In genomic region chr1:147242449-147243227, GRCh38 we compare ENCODE assay signal across 8 cellular contexts. TPM values are rescaled to one million over a fixed set of nuclear protein-coding genes. Genes with fewer than 3 reads are reported as not detected.
DNase-seq lines count a peak whose midpoint lies in the region; ATAC-seq, FAIRE-seq and TF ChIP-seq lines count a peak whose summit lies in the region.

TSS of gene CHD1L (plus strand) at chr1:147242684. CDS start at chr1:147242704, 20 bp downstream.

- no peak for FAIRE-seq in kidney (lab: Jason Lieb, UNC)

- peak within 1 kb of the TSS; percentile 72 to 85 for H3K9ac ChIP-seq in kidney (ENCODE audit: low read length in 2 of 2)

- DNase-seq in AG20443 (ENCODE audit: low spot score) (peak; percentile 97), NCI-H446 (lab: John Stamatoyannopoulos, UW) (peak; percentile 82 to 98), cerebellar cortex (ENCODE audit: low spot score) (peak; percentile 94), kidney (peak; percentile 98)
- DNase-seq in stimulated activated CD4-positive, alpha-beta T cell treated with anti-CD3 and anti-CD28 coated beads, Interleukin-15, amount 100 ng/mL, for 24 hours, result peak; percentile 96

- H3K4me1 ChIP-seq in kidney (ENCODE audit: control insufficient read depth in 1 of 2, insufficient read depth in 1 of 2, low read depth in 1 of 2, low read length in 2 of 2), result peaks cover 0 to 12% of the 10 kb centered on the region in 2 donors

- H3K27ac ChIP-seq in kidney (ENCODE audit: low read depth in 2 of 2, low read length in 2 of 2), result peak within 1 kb of the TSS; percentile 75 to 89

- H3K36me3 ChIP-seq in kidney (ENCODE audit: control insufficient read depth in 1 of 2, insufficient read depth in 2 of 2, low read length in 2 of 2), result no peaks in the 10 kb centered on the region

- ATAC-seq in GM19035 (IDR thresholded peaks at IDR 0.05; ENCODE audit: unreplicated experiment) (peak; percentile 83), HG03354 (IDR thresholded peaks at IDR 0.05; ENCODE audit: poor library complexity, severe bottlenecking, unreplicated experiment) (peak; percentile 89)
- peak; percentile 89 to 90 for ATAC-seq in activated CD4-positive, CD25-positive, alpha-beta regulatory T cell treated with anti-CD3 and anti-CD28 coated beads, Interleukin-2, amount 50 U/mL, for 24 hours

- H3K4me3 ChIP-seq in kidney (ENCODE audit: low read length in 2 of 2), result peak within 1 kb of the TSS; percentile 92 to 95

- intact Hi-C loops in kidney (cut with DNase I), result no loop called here

- no peaks in the 10 kb centered on the region for H3K9me3 ChIP-seq in kidney (ENCODE audit: control insufficient read depth in 1 of 2, low read length in 2 of 2)

- TF ChIP-seq CTCF in kidney (IDR thresholded peaks at IDR 0.05; ENCODE audit: borderline replicate concordance, extremely low read depth, insufficient read depth), result peak; percentile 89

RNA-seq across cellular contexts. Expression of gene CHD1L, which starts in this region (rescaled TPM):
- total RNA-seq in kidney, result 27.7 TPM
- 15.2 TPM for polyA plus RNA-seq in kidney (ENCODE audit: insufficient read depth, low read depth, low replicate concordance)

Comparison
In these comparisons a context has a peak if more than half of its experiments do, and no peak if none do; other contexts are left out.
1. Peak in every context shown above with its lines: DNase-seq, ATAC-seq, H3K4me3 ChIP-seq and H3K27ac ChIP-seq.